ENCODE assay signal across 8 cellular contexts in genomic region chr6:131808460-131809269, GRCh38. TPM values are rescaled to one million over a fixed set of nuclear protein-coding genes. Genes with fewer than 3 reads are reported as not detected.
DNase-seq lines count a peak whose midpoint lies in the region; ATAC-seq and TF ChIP-seq lines count a peak whose summit lies in the region.

No MANE protein-coding gene starts in this region.

- POLR2A ChIA-PET in AG04450 (lab: Yijun Ruan, JAX) = interaction anchor here (0.5 to 1.2 kb wide), 7 partner anchors 12 to 876 kb away, joined by 3 to 9 read pairs (median 5); no protein-coding TSS in a partner anchor
- POLR2A ChIA-PET in naive thymus-derived CD4-positive, alpha-beta T cell (lab: Charles Lee) = no interaction called here

- DNase-seq in AG04450 (ENCODE audit: low read depth, low spot score) (no peak), dedifferentiated amniotic fluid mesenchymal stem cell (ENCODE audit: extremely low spot score) (no peak), GM20000 (ENCODE audit: low spot score) (no peak), NCI-H1048 (lab: John Stamatoyannopoulos, UW) (no peak)
- no peak for DNase-seq in Jurkat, Clone E6-1 (ENCODE audit: low read depth, low spot score)
- peak in 1 of 9 donors; percentile 0 for DNase-seq in naive thymus-derived CD4-positive, alpha-beta T cell

- intact Hi-C loops in dendritic cell treated with granulocyte-macrophage colony-stimulating factor and Interleukin-4, amounts not matched to agents 40 ng/mL and 50 ng/mL, for 4 days (cut with micrococcal nuclease) = no loop called here
- intact Hi-C loops in naive thymus-derived CD4-positive, alpha-beta T cell (cut with micrococcal nuclease) = no loop called here

- H3K4me1 Mint-ChIP-seq in dendritic cell treated with granulocyte-macrophage colony-stimulating factor and Interleukin-4, amounts not matched to agents 40 ng/mL and 50 ng/mL, for 4 days (ENCODE audit: low read depth) = peaks cover 8% of the 10 kb centered on the region
- H3K4me1 Mint-ChIP-seq in naive thymus-derived CD4-positive, alpha-beta T cell = peaks cover 9 to 20% (median 16%) of the 10 kb centered on the region in 7 donors

- H3K9me3 Mint-ChIP-seq in dendritic cell treated with granulocyte-macrophage colony-stimulating factor and Interleukin-4, amounts not matched to agents 40 ng/mL and 50 ng/mL, for 4 days = no peaks in the 10 kb centered on the region
- peaks cover 0 to 3% (median 0%) of the 10 kb centered on the region in 11 donors for H3K9me3 Mint-ChIP-seq in naive thymus-derived CD4-positive, alpha-beta T cell

- H3K27me3 Mint-ChIP-seq in dendritic cell treated with granulocyte-macrophage colony-stimulating factor and Interleukin-4, amounts not matched to agents 40 ng/mL and 50 ng/mL, for 4 days = peaks cover 52% of the 10 kb centered on the region
- H3K27me3 Mint-ChIP-seq in naive thymus-derived CD4-positive, alpha-beta T cell = peaks cover 6 to 63% (median 43%) of the 10 kb centered on the region in 5 donors

- H3K27ac ChIP-seq in AG04450 (ENCODE audit: low read depth, low read length) = no peak overlapping the region
- H3K27ac ChIP-seq in naive thymus-derived CD4-positive, alpha-beta T cell (ENCODE audit: low read depth, low read length) = no peak overlapping the region

- no peaks in the 10 kb centered on the region for H3K36me3 ChIP-seq in naive thymus-derived CD4-positive, alpha-beta T cell (ENCODE audit: control insufficient read depth in 2 of 3, insufficient read depth in 3 of 3, low read length in 3 of 3)

- ATAC-seq in naive thymus-derived CD4-positive, alpha-beta T cell = no peak
- no peak for ATAC-seq in GM19397 (IDR thresholded peaks at IDR 0.05; ENCODE audit: unreplicated experiment)

- H3K4me3 ChIP-seq in AG04450 (ENCODE audit: low read depth, low read length) = peak overlapping the region; percentile 67
- H3K4me3 ChIP-seq in Jurkat, Clone E6-1 (ENCODE audit: low read length) = peak overlapping the region; percentile 8; the same call in 1 of the 2 replicates
- H3K4me3 ChIP-seq in naive thymus-derived CD4-positive, alpha-beta T cell (ENCODE audit: low read length) = peak overlapping the region; percentile 46

- H3K27me3 ChIP-seq in AG04450 (ENCODE audit: control insufficient read depth, insufficient read depth, low read length) = no peaks in the 10 kb centered on the region
- no peaks in the 10 kb centered on the region for H3K27me3 ChIP-seq in naive thymus-derived CD4-positive, alpha-beta T cell (ENCODE audit: control insufficient read depth in 2 of 2, insufficient read depth in 2 of 2, low read length in 2 of 2)

- TF ChIP-seq CTCF in AG04450 (IDR thresholded peaks at IDR 0.05; ENCODE audit: low read depth, low read length) (no peak), GM20000 (IDR thresholded peaks at IDR 0.05; ENCODE audit: extremely low read depth, missing control alignments) (no peak)

- CTCF ChIA-PET in AG04450 (lab: Charles Lee) = interaction anchor here (2.7 kb wide), 1 partner anchor 102 kb away, joined by 9 read pairs; no protein-coding TSS in a partner anchor
- CTCF ChIA-PET in naive thymus-derived CD4-positive, alpha-beta T cell (lab: Charles Lee) = no interaction called here

- peaks cover 6 to 8% of the 10 kb centered on the region in 2 donors for H3K4me1 ChIP-seq in naive thymus-derived CD4-positive, alpha-beta T cell (ENCODE audit: control insufficient read depth in 2 of 2, insufficient read depth in 2 of 2, low read length in 2 of 2)

- H3K27ac Mint-ChIP-seq in dendritic cell treated with granulocyte-macrophage colony-stimulating factor and Interleukin-4, amounts not matched to agents 40 ng/mL and 50 ng/mL, for 4 days = no peak overlapping the region
- H3K27ac Mint-ChIP-seq in naive thymus-derived CD4-positive, alpha-beta T cell = no peak overlapping the region

- no peaks in the 10 kb centered on the region for H3K9me3 ChIP-seq in AG04450 (ENCODE audit: control insufficient read depth, insufficient read depth, low read length)
- no peaks in the 10 kb centered on the region for H3K9me3 ChIP-seq in naive thymus-derived CD4-positive, alpha-beta T cell (ENCODE audit: control insufficient read depth in 2 of 3, low read length in 3 of 3)

- peak overlapping the region; percentile 62 for H3K4me3 Mint-ChIP-seq in dendritic cell treated with granulocyte-macrophage colony-stimulating factor and Interleukin-4, amounts not matched to agents 40 ng/mL and 50 ng/mL, for 4 days
- peak overlapping the region; percentile 64 to 91 (median 77) for H3K4me3 Mint-ChIP-seq in naive thymus-derived CD4-positive, alpha-beta T cell

- H3K36me3 Mint-ChIP-seq in dendritic cell treated with granulocyte-macrophage colony-stimulating factor and Interleukin-4, amounts not matched to agents 40 ng/mL and 50 ng/mL, for 4 days (ENCODE audit: low read depth) = no peaks in the 10 kb centered on the region
- no peaks in the 10 kb centered on the region for H3K36me3 Mint-ChIP-seq in naive thymus-derived CD4-positive, alpha-beta T cell

RNA-seq across cellular contexts. Expression of gene ENPP1, which starts 0.8 kb away (rescaled TPM):
- 22.5 and 30.4 TPM in 2 replicates for polyA plus RNA-seq in AG04450 (2011; rRNA removed)
- polyA minus RNA-seq in AG04450 (2011; rRNA and poly(A)+ RNA removed) = 14.8 and 22.3 TPM in 2 replicates
- polyA plus RNA-seq in Jurkat, Clone E6-1 (2012; ENCODE audit: insufficient read depth, insufficient read length) = 0.47 TPM
- under 1 TPM in 4 of 5 experiments, not detected in 1; 0.07 to 0.69 (median 0.21) TPM for total RNA-seq in naive thymus-derived CD4-positive, alpha-beta T cell
- not detected for polyA plus RNA-seq in naive thymus-derived CD4-positive, alpha-beta T cell

Comparison
In these comparisons a context has a peak if more than half of its experiments do, and no peak if none do; other contexts are left out.
1. H3K4me3 ChIP-seq: peak in every context shown above with its lines; median percentile 67 in AG04450; 46 in naive thymus-derived CD4-positive, alpha-beta T cell; 8 in Jurkat, Clone E6-1.
2. RNA of gene ENPP1, which starts 0.8 kb away (polyA plus RNA-seq): 22.5 to 30.4 TPM in AG04450; not detected in naive thymus-derived CD4-positive, alpha-beta T cell; every median in the first group is over 10 times any median in the second.